ENCODE assay signal across 8 cellular contexts in genomic region chr2:181780159-181781081, GRCh38.
A peak's percentile ranks its signal among the peaks of the same experiment; 100 is the strongest.
DNase-seq lines count a peak whose midpoint lies in the region; ATAC-seq and TF ChIP-seq lines count a peak whose summit lies in the region.

No MANE protein-coding gene starts in this region.

- peak; percentile 76 for ATAC-seq in GM21786 (IDR thresholded peaks at IDR 0.05; ENCODE audit: unreplicated experiment)
- no peak for ATAC-seq in natural killer cell

- no peak overlapping the region for H3K27ac Mint-ChIP-seq in natural killer cell

- peaks cover 4% of the 10 kb centered on the region in 2 donors for H3K4me1 Mint-ChIP-seq in natural killer cell

- TF ChIP-seq CTCF in natural killer cell (IDR thresholded peaks at IDR 0.05) = no peak

- intact Hi-C loops in natural killer cell (cut with micrococcal nuclease) = no loop called here

- no peaks in the 10 kb centered on the region for H3K36me3 Mint-ChIP-seq in natural killer cell

- DNase-seq in ELR (ENCODE audit: low read depth) (peak; percentile 41), NCI-H146 treated with DMSO at 0.1 percent for 48 hours (lab: John Stamatoyannopoulos, UW; ENCODE audit: unreplicated experiment) (peak; percentile 13), islet precursor cell (peak; percentile 79), GOT3 (lab: John Stamatoyannopoulos, UW) (no peak), dedifferentiated amniotic fluid mesenchymal stem cell (ENCODE audit: extremely low spot score) (no peak), NCI-H1694 (lab: John Stamatoyannopoulos, UW) (no peak), natural killer cell (no peak)

- no peak overlapping the region for H3K4me3 Mint-ChIP-seq in natural killer cell

- no peaks in the 10 kb centered on the region for H3K9me3 Mint-ChIP-seq in natural killer cell

- H3K27me3 Mint-ChIP-seq in natural killer cell (ENCODE audit: low read depth in 2 of 2) = peaks cover 3 to 7% of the 10 kb centered on the region in 2 donors

Comparison
In these comparisons a context has a peak if more than half of its experiments do, and no peak if none do; other contexts are left out.
1. DNase-seq: peak in ELR (single experiment), NCI-H146 treated with DMSO at 0.1 percent for 48 hours (single experiment) and islet precursor cell (single experiment); none in GOT3 (single experiment), dedifferentiated amniotic fluid mesenchymal stem cell (single experiment), NCI-H1694 (single experiment) and natural killer cell (single experiment).